ENCODE assay signal across 9 cellular contexts in the genomic region with DNA sequence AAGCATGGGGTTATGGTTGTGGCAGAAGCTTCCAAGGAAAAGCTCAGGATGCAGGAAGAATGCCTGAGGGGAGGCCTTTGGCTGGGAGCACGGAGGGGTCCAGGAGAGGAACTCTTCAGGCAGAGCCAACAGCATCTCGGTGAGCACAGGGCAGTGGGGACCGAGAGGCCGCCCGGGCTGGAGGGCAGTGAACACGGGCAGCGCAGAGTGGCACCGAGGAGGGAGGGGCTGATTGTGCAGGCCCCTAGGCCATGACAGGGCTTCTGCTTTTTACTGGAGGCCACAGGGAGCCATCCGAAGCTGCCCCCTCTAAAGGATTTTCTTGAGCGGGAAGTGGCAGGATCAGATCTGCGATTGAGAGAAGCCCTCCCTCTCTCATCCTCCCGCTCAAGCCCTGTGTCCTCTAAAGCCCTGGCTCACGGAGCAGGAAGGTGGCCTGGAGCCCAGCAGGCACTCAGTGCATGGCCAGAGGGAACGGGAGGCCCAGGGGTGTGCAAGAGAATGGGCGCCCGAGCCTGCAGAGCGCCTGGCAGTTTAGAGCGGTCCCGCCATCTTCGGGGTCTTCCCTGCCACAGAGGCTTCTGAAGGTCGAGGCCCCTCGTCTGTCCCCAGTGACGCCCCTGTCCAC. TPM values are rescaled to one million over a fixed set of nuclear protein-coding genes. Genes with fewer than 3 reads are reported as not detected.
DNase-seq lines count a peak whose midpoint lies in the region; ATAC-seq and TF ChIP-seq lines count a peak whose summit lies in the region.
"Had no signal": no experiment of that assay in that cellular context is flagged by ENCODE, and none has a peak within 500 bp of the region (broad histone marks: within the 10 kb centered on the region; RNA-seq: fewer than 3 reads in every experiment).

No MANE protein-coding gene starts in this region.

- ATAC-seq in HCT116 (no peak), upper lobe of right lung (no peak)

- no peaks in the 10 kb centered on the region for H4K20me1 ChIP-seq in HCT116 (ENCODE audit: insufficient read depth)

- TF ChIP-seq POLR2A in HCT116 (IDR thresholded peaks at IDR 0.05; ENCODE audit: borderline replicate concordance, extremely low read depth, insufficient read depth, insufficient read length) = no peak

- H3K9me2 ChIP-seq in HCT116 (ENCODE audit: insufficient read depth) = no peaks in the 10 kb centered on the region

- H3K4me1 ChIP-seq in HCT116 (ENCODE audit: control insufficient read depth in 1 of 2, insufficient read depth in 2 of 2, low read length in 2 of 2) (peaks cover 3 to 12% of the 10 kb centered on the region in 2 experiments; a peak in 3 of 4 replicates), upper lobe of right lung (peaks cover 18% of the 10 kb centered on the region), colonic mucosa (no peaks in the 10 kb centered on the region)

- no peak for DNase-seq in HCT116 (ENCODE audit: low read depth, low spot score)
- DNase-seq in WERI-Rb-1 = peak; percentile 30
- DNase-seq in head of caudate nucleus = peak in 31 of 42 donors; percentile 11 to 71 (median 40)
- peak; percentile 12 for DNase-seq in retina
- DNase-seq in DMS 273 treated with DMSO at 0.1 percent for 48 hours (lab: John Stamatoyannopoulos, UW) = no peak
- DNase-seq in upper lobe of right lung = no peak
- DNase-seq in NCI-H2196 (lab: John Stamatoyannopoulos, UW; ENCODE audit: unreplicated experiment) = no peak
- no peak for DNase-seq in colonic mucosa

- TF ChIP-seq CTCF in HCT116 (IDR thresholded peaks at IDR 0.05 in 2 of 3, conservative IDR thresholded peaks at IDR 0.05 in 1 of 3; ENCODE audit: borderline replicate concordance in 1 of 3, insufficient read depth in 1 of 3, low read depth in 2 of 3, low read length in 2 of 3) (no peak), WERI-Rb-1 (IDR thresholded peaks at IDR 0.05; ENCODE audit: low read depth, low read length) (no peak), upper lobe of right lung (IDR thresholded peaks at IDR 0.05) (no peak), colonic mucosa (IDR thresholded peaks at IDR 0.05) (no peak)

- CTCF ChIA-PET in HCT116 (lab: Charles Lee) = interaction anchor here (1.1 to 1.2 kb wide), 2 partner anchors 313 to 561 kb away, joined by 3 read pairs; no protein-coding TSS in a partner anchor

- H3K9me3 ChIP-seq in HCT116 (ENCODE audit: control insufficient read depth in 1 of 2, insufficient read depth in 1 of 2, low read depth in 1 of 2, low read length in 2 of 2) (no peaks in the 10 kb centered on the region), WERI-Rb-1 (ENCODE audit: severe bottlenecking) (no peaks in the 10 kb centered on the region), upper lobe of right lung (no peaks in the 10 kb centered on the region), colonic mucosa (no peaks in the 10 kb centered on the region)
- H3K9me3 ChIP-seq: adrenal gland had no signal

- H3K36me3 ChIP-seq in HCT116 (ENCODE audit: control insufficient read depth in 1 of 2, insufficient read depth in 2 of 2, low read length in 2 of 2) (no peaks in the 10 kb centered on the region), WERI-Rb-1 (no peaks in the 10 kb centered on the region), upper lobe of right lung (no peaks in the 10 kb centered on the region), colonic mucosa (no peaks in the 10 kb centered on the region)
- H3K36me3 ChIP-seq: adrenal gland had no signal

- no TSS peak for BruUV-seq in HCT116 (replicated peaks; lab: Mats Ljungman, UMichigan)

- H3K9ac ChIP-seq in HCT116 (ENCODE audit: low read length) = no peak overlapping the region
- H3K9ac ChIP-seq in colonic mucosa (ENCODE audit: low read depth in 2 of 2, low read length in 2 of 2) = no peak overlapping the region

- H2AFZ ChIP-seq in HCT116 (ENCODE audit: low read depth, low read length, poor library complexity, severe bottlenecking) = peak overlapping the region; percentile 40

- POLR2A ChIA-PET in HCT116 (lab: Charles Lee) = no interaction called here

- TF ChIP-seq RAD21 in HCT116 (IDR thresholded peaks at IDR 0.05; ENCODE audit: low read depth) = no peak

- H3K27me3 ChIP-seq in HCT116 (ENCODE audit: insufficient read depth, low read length) = no peaks in the 10 kb centered on the region
- no peaks in the 10 kb centered on the region for H3K27me3 ChIP-seq in WERI-Rb-1 (ENCODE audit: insufficient read depth, low read depth, severe bottlenecking)
- H3K27me3 ChIP-seq in upper lobe of right lung = no peaks in the 10 kb centered on the region
- H3K27me3 ChIP-seq in colonic mucosa = no peaks in the 10 kb centered on the region
- H3K27me3 ChIP-seq: adrenal gland had no signal

- RAD21 ChIA-PET in HCT116 (lab: Charles Lee; ENCODE audit: low non-redundant PET in 1 of 2, low total read pairs in 2 of 2, uncharacterized antibody in 2 of 2, unreplicated experiment in 2 of 2) = no interaction called here

- no peak overlapping the region for H3K4me3 ChIP-seq in HCT116 (replicated peaks in 1 of 2; ENCODE audit: low read depth in 1 of 2, low read length in 2 of 2)
- H3K4me3 ChIP-seq in WERI-Rb-1 (ENCODE audit: low read depth, low read length) = no peak overlapping the region
- H3K4me3 ChIP-seq in upper lobe of right lung = no peak overlapping the region
- no peak overlapping the region for H3K4me3 ChIP-seq in colonic mucosa

- intact Hi-C loops in HCT116 (cut with micrococcal nuclease) (loop anchor here (5.0 kb wide), 1 partner anchor 563 kb away; no protein-coding TSS in a partner anchor), head of caudate nucleus (cut with DNase I) (loop anchor here (1.0 to 10.0 kb wide), 2 partner anchors 215 to 311 kb away; no protein-coding TSS in a partner anchor), upper lobe of right lung (cut with DNase I) (no loop called here), colonic mucosa (cut with DNase I) (no loop called here)

- H3K27ac ChIP-seq in HCT116 (ENCODE audit: low read depth, low read length) = no peak overlapping the region
- H3K27ac ChIP-seq in WERI-Rb-1 = no peak overlapping the region
- no peak overlapping the region for H3K27ac ChIP-seq in upper lobe of right lung
- no peak overlapping the region for H3K27ac ChIP-seq in colonic mucosa

- no peaks in the 10 kb centered on the region for H3K79me2 ChIP-seq in HCT116 (ENCODE audit: insufficient read depth, low read length)

- H3K4me2 ChIP-seq in HCT116 (ENCODE audit: low read length) = peak overlapping the region; percentile 73

TF ChIP-seq in HCT116, 20 proteins besides CTCF, POLR2A, EP300 and RAD21 (continues in another document):
- TF ChIP-seq MAX (IDR thresholded peaks at IDR 0.05) (no peak), POLR2AphosphoS5 (IDR thresholded peaks at IDR 0.05; ENCODE audit: low read depth, low read length) (no peak), SP1 (IDR thresholded peaks at IDR 0.05; ENCODE audit: low read depth) (no peak), ZFX (IDR thresholded peaks at IDR 0.05) (no peak), ATF3 (IDR thresholded peaks at IDR 0.05) (no peak), CEBPB (IDR thresholded peaks at IDR 0.05; ENCODE audit: low read depth) (no peak), EZH2phosphoT487 (IDR thresholded peaks at IDR 0.05; ENCODE audit: borderline replicate concordance) (no peak), ELF1 (IDR thresholded peaks at IDR 0.05; ENCODE audit: borderline replicate concordance, low read depth) (no peak), FOSL1 (IDR thresholded peaks at IDR 0.05; ENCODE audit: low read depth) (no peak), ZNF274 (IDR thresholded peaks at IDR 0.05; ENCODE audit: low read depth, low read length) (no peak), SRF (IDR thresholded peaks at IDR 0.05; ENCODE audit: low read depth) (no peak), ZBTB33 (IDR thresholded peaks at IDR 0.05; ENCODE audit: extremely low read depth, insufficient replicate concordance, low read length) (no peak)

RNA-seq across cellular contexts. Expression of gene PPP1R21, which starts 20.6 kb away (rescaled TPM):
- total RNA-seq in HCT116 (2021; ENCODE audit: unreplicated experiment) (21.0 TPM), upper lobe of right lung (34.6 TPM), colonic mucosa (10 to 100 TPM; 13.9 to 21.5 TPM)
- 9.0 and 11.8 TPM in 2 replicates for polyA plus RNA-seq in HCT116 (2012)

Comparison
In these comparisons a context has a peak if more than half of its experiments do, and no peak if none do; other contexts are left out.
1. DNase-seq: peak in WERI-Rb-1 (single experiment), head of caudate nucleus (31 of 42) and retina (single experiment); none in HCT116 (single experiment), DMS 273 treated with DMSO at 0.1 percent for 48 hours (single experiment), upper lobe of right lung (single experiment), NCI-H2196 (single experiment) and colonic mucosa (single experiment).
2. intact Hi-C loops: an anchor here in HCT116 (5.0 kb wide) and head of caudate nucleus (1.0 to 10.0 kb wide); none called in upper lobe of right lung and colonic mucosa.